ENCODE assay signal across 8 cellular contexts in the genomic region with DNA sequence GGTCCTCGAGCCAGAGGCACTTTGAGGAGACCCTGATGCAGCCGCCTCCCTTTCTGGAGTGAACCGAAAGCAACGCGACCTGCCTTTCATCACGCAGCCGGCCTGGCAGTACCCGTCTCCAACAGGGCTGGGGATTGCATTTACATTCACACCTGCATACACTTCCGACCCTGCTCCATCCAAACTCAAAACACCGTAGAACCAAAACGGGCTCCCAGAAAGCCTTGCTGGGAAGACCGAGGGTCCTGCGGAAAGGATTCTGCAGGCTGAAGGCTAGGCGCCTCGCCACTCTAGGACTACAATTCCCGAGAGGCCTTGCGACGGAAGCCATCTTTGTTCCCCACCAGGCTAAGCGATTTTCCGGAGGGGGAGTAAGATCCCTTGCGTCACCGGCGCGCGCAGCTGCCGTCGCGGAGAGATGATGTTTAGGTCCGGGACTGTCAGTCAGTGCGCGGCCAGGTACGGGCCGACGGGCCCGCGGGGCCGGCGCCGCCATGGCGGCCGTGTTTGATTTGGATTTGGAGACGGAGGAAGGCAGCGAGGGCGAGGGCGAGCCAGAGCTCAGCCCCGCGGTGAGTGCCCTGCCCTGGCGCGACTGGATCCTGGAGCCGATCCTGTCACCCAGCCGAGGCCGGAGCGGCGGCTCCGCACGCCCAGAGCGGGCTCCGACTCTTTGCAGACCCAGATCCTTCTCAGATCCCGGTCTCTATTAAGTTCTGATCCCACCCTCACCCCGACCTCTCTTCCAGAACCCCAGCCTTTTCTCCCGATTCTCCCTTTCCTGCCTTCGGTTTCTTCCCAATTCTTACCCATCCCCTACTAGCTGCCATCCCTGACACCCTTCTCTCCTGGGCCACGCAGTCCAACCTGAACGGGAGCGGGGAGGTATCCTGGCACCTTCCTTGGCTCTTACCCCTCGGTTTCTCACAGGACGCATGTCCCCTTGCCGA. TPM values are rescaled to one million over a fixed set of nuclear protein-coding genes. Genes with fewer than 3 reads are reported as not detected.
A peak's percentile ranks its signal among the peaks of the same experiment; 100 is the strongest.
DNase-seq lines count a peak whose midpoint lies in the region; ATAC-seq and TF ChIP-seq lines count a peak whose summit lies in the region.

A gene (plus strand): TSS at position 443 of the 950 bp plus-strand sequence. CDS start 52 bp downstream, at position 495.

- ATAC-seq in CD8-positive, alpha-beta T cell = peak; percentile 89
- ATAC-seq in GM19468 (IDR thresholded peaks at IDR 0.05; ENCODE audit: extremely low read depth, unreplicated experiment) = peak; percentile 74
- peak; percentile 92 for ATAC-seq in effector memory CD8-positive, alpha-beta T cell (replicated peaks)

- H3K27me3 ChIP-seq in CD8-positive, alpha-beta T cell (ENCODE audit: insufficient read depth, low read length) = no peaks in the 10 kb centered on the region

- peaks cover 26% of the 10 kb centered on the region for H3K36me3 Mint-ChIP-seq in CD8-positive, alpha-beta T cell
- H3K36me3 Mint-ChIP-seq in effector memory CD8-positive, alpha-beta T cell (ENCODE audit: insufficient read depth) = peaks cover 38% of the 10 kb centered on the region

- H3K9me3 ChIP-seq in CD8-positive, alpha-beta T cell (ENCODE audit: low read length) = no peaks in the 10 kb centered on the region

- TF ChIP-seq CTCF in CD8-positive, alpha-beta T cell (IDR thresholded peaks at IDR 0.05) = no peak

- H3K36me3 ChIP-seq in CD8-positive, alpha-beta T cell (ENCODE audit: insufficient read depth, low read length) = no peaks in the 10 kb centered on the region

- CTCF ChIA-PET in CD8-positive, alpha-beta T cell (lab: Charles Lee) = interaction anchor here (0.6 to 2.1 kb wide), 5 partner anchors 10 to 37 kb away, joined by 3 to 11 read pairs (median 3); a partner anchor contains a TSS

- POLR2A ChIA-PET in CD8-positive, alpha-beta T cell (lab: Charles Lee) = interaction anchor here (0.7 to 13.3 kb wide), 18 partner anchors 9 to 188 kb away, joined by 3 to 317 read pairs (median 4); a partner anchor contains a TSS

- intact Hi-C loops in CD8-positive, alpha-beta T cell (cut with DNase I, micrococcal nuclease) = loop anchor here (1.0 to 2.0 kb wide), 9 partner anchors 9 to 80 kb away; a partner anchor contains a TSS

- peaks cover 41% of the 10 kb centered on the region for H3K4me1 Mint-ChIP-seq in CD8-positive, alpha-beta T cell (ENCODE audit: low read depth)
- H3K4me1 Mint-ChIP-seq in effector memory CD8-positive, alpha-beta T cell (ENCODE audit: low read depth in 2 of 2) = peaks cover 34 to 39% of the 10 kb centered on the region in 2 donors

- no peaks in the 10 kb centered on the region for H3K9me3 Mint-ChIP-seq in CD8-positive, alpha-beta T cell
- no peaks in the 10 kb centered on the region for H3K9me3 Mint-ChIP-seq in effector memory CD8-positive, alpha-beta T cell

- H3K4me1 ChIP-seq in CD8-positive, alpha-beta T cell (ENCODE audit: insufficient read depth, low read length) = peaks cover 34% of the 10 kb centered on the region

- H3K4me3 ChIP-seq in CD8-positive, alpha-beta T cell (ENCODE audit: low read depth, low read length) = peak within 1 kb of the TSS; percentile 73

- H3K4me3 Mint-ChIP-seq in CD8-positive, alpha-beta T cell = peak within 1 kb of the TSS; percentile 99
- peak within 1 kb of the TSS; percentile 93 to 94 for H3K4me3 Mint-ChIP-seq in effector memory CD8-positive, alpha-beta T cell

- H3K27me3 Mint-ChIP-seq in CD8-positive, alpha-beta T cell (ENCODE audit: low read depth) = no peaks in the 10 kb centered on the region
- H3K27me3 Mint-ChIP-seq in effector memory CD8-positive, alpha-beta T cell = no peaks in the 10 kb centered on the region

- DNase-seq in CD8-positive, alpha-beta T cell = peak; percentile 97 to 100 (median 99)
- DNase-seq in HT1080 (ENCODE audit: low read depth) (peak; percentile 96), NOMO-1 treated with DMSO at 0.1 percent for 48 hours (lab: John Stamatoyannopoulos, UW; ENCODE audit: unreplicated experiment) (peak; percentile 93), medulla oblongata (ENCODE audit: extremely low spot score) (peak; percentile 98)
- peak; percentile 97 to 100 for DNase-seq in activated CD8-positive, alpha-beta memory T cell treated with anti-CD3 and anti-CD28 coated beads for 4 hours (ENCODE audit: low read depth in 2 of 2)
- DNase-seq in effector memory CD8-positive, alpha-beta T cell = peak; percentile 99 to 100 (median 99)
- DNase-seq in stimulated activated CD8-positive, alpha-beta memory T cell treated with anti-CD3 and anti-CD28 coated beads, Interleukin-12 subunit alpha, Interleukin-12 subunit beta, amount 100 ng/mL, for 1 hour (ENCODE audit: low read depth) = peak; percentile 100

- H3K27ac Mint-ChIP-seq in CD8-positive, alpha-beta T cell = peak within 1 kb of the TSS; percentile 95
- peak within 1 kb of the TSS; percentile 96 to 97 for H3K27ac Mint-ChIP-seq in effector memory CD8-positive, alpha-beta T cell

- peak within 1 kb of the TSS; percentile 86 for H3K27ac ChIP-seq in CD8-positive, alpha-beta T cell (ENCODE audit: low read depth, low read length)

RNA-seq across cellular contexts. Expression of the gene that starts here (rescaled TPM):
- 10 to 100 TPM; 71.8 to 76.2 TPM for total RNA-seq in CD8-positive, alpha-beta T cell
- total RNA-seq in HT1080 (2014; rRNA removed; shearing (Covaris generic)) = 49.0 and 52.7 TPM in 2 replicates
- 41.7 and 43.3 TPM in 2 replicates for polyA plus RNA-seq in HT1080 (2015; cell fraction: cytosol; rRNA removed)
- 63.6 and 66.1 TPM in 2 replicates for polyA plus RNA-seq in HT1080 (2015; cell fraction: nucleus; rRNA removed)

Comparison
In these comparisons a context has a peak if more than half of its experiments do, and no peak if none do; other contexts are left out.
1. Peak in every context shown above with its lines: DNase-seq, ATAC-seq, H3K4me3 ChIP-seq and H3K27ac ChIP-seq.